ENCODE assay signal across 1 cellular context in the genomic region with DNA sequence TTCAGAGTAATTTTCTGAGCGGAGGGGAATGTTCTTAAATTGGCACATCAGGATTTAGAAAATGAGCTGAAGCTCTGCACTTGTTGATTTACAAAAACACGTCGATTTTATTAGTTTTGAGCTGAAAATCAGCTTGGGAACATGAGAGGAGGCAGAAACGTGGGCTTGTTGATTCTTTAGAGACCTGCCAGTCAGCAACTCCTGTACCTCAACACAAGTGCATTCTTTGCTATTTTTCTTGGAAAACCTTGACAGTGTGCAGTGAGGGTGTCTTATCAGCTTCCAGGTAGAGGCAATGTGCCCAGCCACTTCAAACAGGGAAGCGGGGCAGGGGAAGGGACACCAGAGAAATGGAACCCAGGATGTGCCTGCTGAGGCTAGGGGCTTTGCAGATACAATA.
TF ChIP-seq lines count a peak whose summit lies in the region.

No MANE protein-coding gene starts in this region.

TF ChIP-seq in H1, 55 proteins besides CTCF, POLR2A, EP300 and RAD21:
- TF ChIP-seq SP4 (IDR thresholded peaks at IDR 0.05; ENCODE audit: low read length) (no peak), TBP (IDR thresholded peaks at IDR 0.05; ENCODE audit: low read depth, low read length) (no peak), POU5F1 (IDR thresholded peaks at IDR 0.05; ENCODE audit: low read depth, low read length) (no peak), TEAD4 (IDR thresholded peaks at IDR 0.05; ENCODE audit: low read depth, low read length) (no peak), GABPA (IDR thresholded peaks at IDR 0.05; ENCODE audit: borderline replicate concordance, insufficient read depth, low read length) (no peak), BRCA1 (IDR thresholded peaks at IDR 0.05; ENCODE audit: low read depth, low read length) (no peak), NANOG (IDR thresholded peaks at IDR 0.05; ENCODE audit: insufficient read depth, low read depth, low read length, poor library complexity, severe bottlenecking) (no peak), YY1 (IDR thresholded peaks at IDR 0.05; ENCODE audit: low read depth, low read length) (no peak), POLR2AphosphoS5 (IDR thresholded peaks at IDR 0.05; ENCODE audit: low read depth, low read length) (no peak), BCL11A (IDR thresholded peaks at IDR 0.05; ENCODE audit: low read depth in 2 of 2, low read length in 2 of 2) (no peak), RFX5 (IDR thresholded peaks at IDR 0.05; ENCODE audit: borderline replicate concordance, low read depth, low read length) (no peak)
- TF ChIP-seq, protein P1, sequence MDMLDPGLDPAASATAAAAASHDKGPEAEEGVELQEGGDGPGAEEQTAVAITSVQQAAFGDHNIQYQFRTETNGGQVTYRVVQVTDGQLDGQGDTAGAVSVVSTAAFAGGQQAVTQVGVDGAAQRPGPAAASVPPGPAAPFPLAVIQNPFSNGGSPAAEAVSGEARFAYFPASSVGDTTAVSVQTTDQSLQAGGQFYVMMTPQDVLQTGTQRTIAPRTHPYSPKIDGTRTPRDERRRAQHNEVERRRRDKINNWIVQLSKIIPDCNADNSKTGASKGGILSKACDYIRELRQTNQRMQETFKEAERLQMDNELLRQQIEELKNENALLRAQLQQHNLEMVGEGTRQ (IDR thresholded peaks at IDR 0.05; ENCODE audit: low read length), result no peak
